1 cellular context compared by ENCODE assay signal in genomic region chr7:17412883-17413282, GRCh38.
TF ChIP-seq lines count a peak whose summit lies in the region.

No MANE protein-coding gene starts in this region.

TF ChIP-seq in HepG2, 621 proteins besides CTCF, POLR2A, EP300 and RAD21 (continued from another document):
- TF ChIP-seq PAXIP1 (CRISPR knock-in tag; conservative IDR thresholded peaks at IDR 0.05) = 0 out of 2 replicates have a peak, but pooled peaks have one; percentile 20
- TF ChIP-seq MAFK (conservative IDR thresholded peaks at IDR 0.05 in 1 of 2, IDR thresholded peaks at IDR 0.05 in 1 of 2; ENCODE audit: low read length in 2 of 2) = no peak
- no peak for TF ChIP-seq SOX5 (CRISPR knock-in tag; IDR thresholded peaks at IDR 0.05; ENCODE audit: borderline replicate concordance)
- TF ChIP-seq GABPA (IDR thresholded peaks at IDR 0.05; ENCODE audit: low read depth, low read length) = no peak
- TF ChIP-seq GABPA (CRISPR knock-in tag; IDR thresholded peaks at IDR 0.05; ENCODE audit: low read depth) = no peak
- peak; percentile 75 for TF ChIP-seq RARA (CRISPR knock-in tag; IDR thresholded peaks at IDR 0.05)
- TF ChIP-seq ZNF564 (CRISPR knock-in tag; IDR thresholded peaks at IDR 0.05) = peak; percentile 40; the same call in 1 of the 2 replicates
- TF ChIP-seq PRMT3 (CRISPR knock-in tag; IDR thresholded peaks at IDR 0.05; ENCODE audit: borderline replicate concordance, low read depth) = no peak
- TF ChIP-seq NFATC3 (CRISPR knock-in tag; IDR thresholded peaks at IDR 0.05) = no peak
